Comparison of ENCODE assay signal across 8 cellular contexts in the genomic region with DNA sequence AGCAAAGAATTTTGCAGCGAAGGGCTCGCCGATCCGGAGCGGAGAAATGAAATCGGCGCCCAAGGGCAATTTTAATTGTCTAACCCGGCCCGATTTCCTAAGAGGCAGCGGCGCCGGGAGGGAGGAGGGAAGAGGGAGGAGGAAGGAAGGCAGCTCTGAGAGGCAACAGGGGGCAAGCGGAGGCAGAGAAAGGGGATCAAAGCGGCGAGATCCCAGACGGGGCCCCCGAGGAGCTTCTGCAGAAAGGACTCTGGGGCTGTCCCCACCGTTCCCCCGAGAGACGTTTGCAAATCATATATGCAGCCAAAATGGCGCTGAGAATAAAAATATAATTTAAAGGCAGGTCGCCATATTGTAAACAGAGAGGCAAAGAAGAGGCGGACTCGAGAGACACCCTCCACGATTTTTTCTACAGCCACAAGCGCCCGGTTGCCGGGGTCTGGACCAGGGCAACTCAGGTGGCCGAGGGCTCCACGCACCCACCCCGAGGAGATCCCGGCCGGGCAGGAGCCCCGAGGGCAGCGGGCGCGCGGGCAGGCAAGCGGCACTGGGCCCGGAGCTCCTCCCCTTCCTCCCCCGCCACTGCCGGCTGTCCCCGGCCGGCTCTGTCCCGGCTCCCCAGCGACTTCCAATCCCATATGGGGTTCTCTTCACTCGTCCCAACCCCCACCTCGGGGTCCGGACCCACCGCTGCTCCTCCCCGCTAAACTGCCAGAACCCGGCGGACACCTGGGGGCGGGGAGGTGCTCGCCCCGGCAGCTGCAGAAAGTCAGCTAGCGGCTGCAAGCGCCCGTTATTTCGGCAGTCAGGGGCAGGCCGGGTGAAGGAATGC.
DNase-seq lines count a peak whose midpoint lies in the region; ATAC-seq lines count a peak whose summit lies in the region.

No MANE protein-coding gene starts in this region.

- ATAC-seq in HG02973 (IDR thresholded peaks at IDR 0.05; ENCODE audit: unreplicated experiment): no peak
- no peak for ATAC-seq in HG03280 (IDR thresholded peaks at IDR 0.05; ENCODE audit: unreplicated experiment)

- DNase-seq in ELR (ENCODE audit: low read depth): peak; percentile 70
- DNase-seq in NCI-H128 (lab: John Stamatoyannopoulos, UW; ENCODE audit: unreplicated experiment): peak; percentile 20
- peak in 3 of 4 experiments; percentile 21 to 40 (median 29) for DNase-seq in activated CD4-positive, CD25-positive, alpha-beta regulatory T cell (lab: John Stamatoyannopoulos, UW)
- peak; percentile 59 for DNase-seq in cerebellar cortex (ENCODE audit: low spot score)
- peak; percentile 46 for DNase-seq in kidney tubule cell (ENCODE audit: low spot score)
- DNase-seq in stimulated activated CD4-positive, alpha-beta T cell treated with anti-CD3 and anti-CD28 coated beads, Interleukin-15, amount 100 ng/mL, for 48 hours (ENCODE audit: low read depth in 2 of 2): peak; percentile 63

Comparison
In these comparisons a context has a peak if more than half of its experiments do, and no peak if none do; other contexts are left out.
1. DNase-seq: peak in every context shown above with its lines; median percentile 70 in ELR; 63 in stimulated activated CD4-positive, alpha-beta T cell treated with anti-CD3 and anti-CD28 coated beads, Interleukin-15, amount 100 ng/mL, for 48 hours; 59 in cerebellar cortex; 46 in kidney tubule cell; 29 in activated CD4-positive, CD25-positive, alpha-beta regulatory T cell; 20 in NCI-H128.